ENCODE assay signal across 8 cellular contexts in the genomic region with DNA sequence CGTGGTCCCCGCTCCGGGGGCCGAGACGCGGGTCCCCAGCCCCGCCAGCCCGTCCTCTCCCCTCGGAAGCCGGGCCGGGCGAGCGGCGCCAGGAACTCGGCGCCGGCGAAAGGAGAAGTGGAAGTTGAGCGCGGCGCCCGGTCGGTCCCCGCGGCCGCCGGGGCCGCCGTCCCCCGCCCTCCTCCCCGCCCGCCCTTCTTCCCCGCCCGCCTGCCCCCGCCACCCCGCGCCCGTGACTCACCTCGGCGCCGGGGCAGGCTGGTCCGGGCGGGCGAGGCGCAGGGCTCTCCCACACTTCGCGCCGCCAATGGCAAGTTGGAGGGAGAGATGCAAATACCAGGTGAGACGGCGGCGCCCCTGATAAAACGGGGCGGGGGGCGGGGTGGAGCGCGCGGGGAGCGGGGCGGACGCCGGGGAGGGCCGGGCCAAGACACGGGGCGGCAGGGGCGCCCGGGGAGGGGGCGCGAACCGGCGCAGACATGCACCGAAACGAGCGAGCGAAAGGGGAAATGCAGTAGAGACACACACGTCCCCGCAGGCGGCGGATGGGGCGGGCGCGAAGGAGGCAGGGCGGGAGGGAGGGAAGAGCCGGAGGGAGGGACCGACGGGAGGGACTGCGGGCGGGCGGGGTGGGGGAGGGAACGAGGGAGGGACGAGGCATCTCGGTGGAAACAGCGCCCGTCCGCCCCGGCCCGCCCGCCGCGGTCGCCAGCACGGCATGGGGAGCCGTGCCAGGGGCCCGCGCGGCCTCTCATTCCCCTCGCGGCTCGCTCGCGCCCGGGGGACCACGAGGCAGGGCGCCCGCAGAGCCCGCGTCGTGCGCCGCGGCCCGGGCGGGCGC. TPM values are rescaled to one million over a fixed set of nuclear protein-coding genes. Genes with fewer than 3 reads are reported as not detected.
DNase-seq lines count a peak whose midpoint lies in the region; ATAC-seq and TF ChIP-seq lines count a peak whose summit lies in the region.

Gene ELF4 (minus strand): TSS at position 119 of the 841 bp plus-strand sequence. CDS start 29,167 bp downstream, outside the sequence.

- ATAC-seq in GM23338 (peak; percentile 7; the same call in 2 of the 3 replicates), GM21528 (IDR thresholded peaks at IDR 0.05; ENCODE audit: low FRiP score, unreplicated experiment) (no peak)

- H3K9me3 ChIP-seq in mesodermal cell (ENCODE audit: control insufficient read depth, low read length): no peaks in the 10 kb centered on the region
- no peaks in the 10 kb centered on the region for H3K9me3 ChIP-seq in suprapubic skin

- H3K79me2 ChIP-seq in GM23338 (replicated peaks; ENCODE audit: insufficient read depth): no peaks in the 10 kb centered on the region

- H3K27me3 ChIP-seq in GM23338 (ENCODE audit: insufficient read depth) (peaks cover 51% of the 10 kb centered on the region), suprapubic skin (no peaks in the 10 kb centered on the region)

- H3K4me1 ChIP-seq in GM23338 (ENCODE audit: insufficient read depth): no peaks in the 10 kb centered on the region
- H3K4me1 ChIP-seq in mesodermal cell (ENCODE audit: control insufficient read depth, insufficient read depth, low read length, poor library complexity, severe bottlenecking): peaks cover 3% of the 10 kb centered on the region
- peaks cover 34% of the 10 kb centered on the region for H3K4me1 ChIP-seq in suprapubic skin

- TF ChIP-seq CTCF in GM23338 (conservative IDR thresholded peaks at IDR 0.05; ENCODE audit: low read depth in 2 of 2) (no peak), suprapubic skin (IDR thresholded peaks at IDR 0.05) (no peak)

- CTCF ChIA-PET in activated CD4-positive, alpha-beta T cell treated with anti-CD3 and anti-CD28 coated beads, Interleukin-2, amount 10 ng/mL, durations not matched to agents 7 days and 5 days (lab: Charles Lee): interaction anchor here (1.6 kb wide), 1 partner anchor 15 kb away, joined by 4 read pairs; no protein-coding TSS in a partner anchor

- H3K36me3 ChIP-seq in GM23338 (ENCODE audit: insufficient read depth) (no peaks in the 10 kb centered on the region), mesodermal cell (ENCODE audit: control insufficient read depth, insufficient read depth, low read length) (no peaks in the 10 kb centered on the region), suprapubic skin (no peaks in the 10 kb centered on the region)

- H3K9me2 ChIP-seq in GM23338 (ENCODE audit: insufficient read depth): no peaks in the 10 kb centered on the region

- TF ChIP-seq POLR2A in suprapubic skin (IDR thresholded peaks at IDR 0.05): no peak

- 2% methylated on average over 21 of the region's 123 CpGs; no CpG with 5 or more reads in 1 of the 2 experiments for WGBS in mesodermal cell (ENCODE audit: insufficient coverage in 2 of 2), 2 experiments
- WGBS in suprapubic skin: 63% methylated on average over 16 of the region's 123 CpGs

- peaks cover 14% of the 10 kb centered on the region; the same call in 2 of the 3 replicates for H3K4me1 Mint-ChIP-seq in GM23338
- peaks cover 46% of the 10 kb centered on the region for H3K4me1 Mint-ChIP-seq in activated CD4-positive, alpha-beta T cell treated with anti-CD3 and anti-CD28 coated beads, Interleukin-2, amount 10 ng/mL, durations not matched to agents 7 days and 5 days

- H3K4me3 ChIP-seq in GM23338: peak within 1 kb of the TSS; percentile 54
- peak within 1 kb of the TSS; percentile 48 for H3K4me3 ChIP-seq in mesodermal cell (ENCODE audit: extremely low read depth, insufficient read depth, low read length, poor library complexity, severe bottlenecking)
- peak within 1 kb of the TSS; percentile 66 for H3K4me3 ChIP-seq in suprapubic skin

- POLR2A ChIA-PET in activated CD4-positive, alpha-beta T cell treated with anti-CD3 and anti-CD28 coated beads, Interleukin-2, amount 10 ng/mL, durations not matched to agents 7 days and 5 days (lab: Charles Lee): no interaction called here

- peak within 1 kb of the TSS; percentile 79 for H3K4me2 ChIP-seq in GM23338

- H3K4me3 Mint-ChIP-seq in GM23338: peak within 1 kb of the TSS; percentile 61
- peak within 1 kb of the TSS; percentile 91 for H3K4me3 Mint-ChIP-seq in activated CD4-positive, alpha-beta T cell treated with anti-CD3 and anti-CD28 coated beads, Interleukin-2, amount 10 ng/mL, durations not matched to agents 7 days and 5 days

- no peaks in the 10 kb centered on the region for H3K9me3 Mint-ChIP-seq in GM23338
- H3K9me3 Mint-ChIP-seq in activated CD4-positive, alpha-beta T cell treated with anti-CD3 and anti-CD28 coated beads, Interleukin-2, amount 10 ng/mL, durations not matched to agents 7 days and 5 days: no peaks in the 10 kb centered on the region

- no peak within 1 kb of the TSS for H3K27ac Mint-ChIP-seq in GM23338
- H3K27ac Mint-ChIP-seq in activated CD4-positive, alpha-beta T cell treated with anti-CD3 and anti-CD28 coated beads, Interleukin-2, amount 10 ng/mL, durations not matched to agents 7 days and 5 days: peak within 1 kb of the TSS; percentile 88

- no peaks in the 10 kb centered on the region for H4K20me1 ChIP-seq in GM23338 (replicated peaks; ENCODE audit: insufficient read depth)

- H3K27me3 Mint-ChIP-seq in GM23338 (ENCODE audit: insufficient read depth, low read depth, poor library complexity): peaks cover 35% of the 10 kb centered on the region
- no peaks in the 10 kb centered on the region for H3K27me3 Mint-ChIP-seq in activated CD4-positive, alpha-beta T cell treated with anti-CD3 and anti-CD28 coated beads, Interleukin-2, amount 10 ng/mL, durations not matched to agents 7 days and 5 days

- TF ChIP-seq EP300 in suprapubic skin (IDR thresholded peaks at IDR 0.05): no peak

- peak within 1 kb of the TSS; percentile 52; the same call in 1 of the 2 replicates for H2AFZ ChIP-seq in GM23338

- no peak within 1 kb of the TSS for H3K27ac ChIP-seq in GM23338 (ENCODE audit: low read depth)
- no peak within 1 kb of the TSS for H3K27ac ChIP-seq in mesodermal cell (ENCODE audit: low read depth, low read length, severe bottlenecking)
- peak within 1 kb of the TSS; percentile 95 for H3K27ac ChIP-seq in suprapubic skin

- no peaks in the 10 kb centered on the region for H3F3A ChIP-seq in GM23338 (replicated peaks; ENCODE audit: low read depth)

- DNase-seq in ELF-1 (ENCODE audit: low read depth, low spot score) (peak; percentile 8), GM23338 (ENCODE audit: low spot score) (peak; percentile 44), NCI-H1930 (lab: John Stamatoyannopoulos, UW) (peak; percentile 9 to 26), suprapubic skin (ENCODE audit: low spot score in 2 of 2) (no peak)
- peak; percentile 50 for DNase-seq in activated CD4-positive, alpha-beta T cell treated with anti-CD3 and anti-CD28 coated beads, Interleukin-2, amount 10 ng/mL, durations not matched to agents 7 days and 5 days
- DNase-seq in effector CD8-positive, alpha-beta T cell (lab: John Stamatoyannopoulos, UW): peak; percentile 50

- H3K36me3 Mint-ChIP-seq in GM23338 (ENCODE audit: low read depth): no peaks in the 10 kb centered on the region
- H3K36me3 Mint-ChIP-seq in activated CD4-positive, alpha-beta T cell treated with anti-CD3 and anti-CD28 coated beads, Interleukin-2, amount 10 ng/mL, durations not matched to agents 7 days and 5 days (ENCODE audit: low read depth): peaks cover 7% of the 10 kb centered on the region

TF ChIP-seq in GM23338, 12 proteins besides CTCF, POLR2A, EP300 and RAD21:
- TF ChIP-seq ETS1 (IDR thresholded peaks at IDR 0.05) (no peak), JUNB (IDR thresholded peaks at IDR 0.05; ENCODE audit: unreplicated experiment) (no peak), ZNF331 (CRISPR knock-in tag; IDR thresholded peaks at IDR 0.05; ENCODE audit: low read depth) (no peak)

RNA-seq across cellular contexts. Expression of gene ELF4, which starts in this region (rescaled TPM):
- total RNA-seq in GM23338 (2014; rRNA removed; shearing (Covaris generic)): 1.6 and 1.8 TPM in 2 replicates
- 0.42 and 0.50 TPM in 2 replicates for polyA plus RNA-seq in GM23338 (2016; fragmentation: Nextera tagmentation; extraction: Ambion mirVana)
- total RNA-seq in activated CD4-positive, alpha-beta T cell treated with anti-CD3 and anti-CD28 coated beads, Interleukin-2, amount 10 ng/mL, durations not matched to agents 7 days and 5 days: 10 to 100 TPM; 46.0 to 49.5 TPM
- 13.0 TPM for polyA plus RNA-seq in mesodermal cell (2013, experiment 1 of 2)
- polyA plus RNA-seq in mesodermal cell (2013, experiment 2 of 2): 10.7 TPM
- 10 to 100 TPM; 17.3 to 26.3 (median 21.6) TPM for total RNA-seq in suprapubic skin

Comparison
In these comparisons a context has a peak if more than half of its experiments do, and no peak if none do; other contexts are left out.
1. DNase-seq: peak in ELF-1 (single experiment), GM23338 (single experiment), NCI-H1930 (2 of 2), activated CD4-positive, alpha-beta T cell treated with anti-CD3 and anti-CD28 coated beads, Interleukin-2, amount 10 ng/mL, durations not matched to agents 7 days and 5 days (single experiment) and effector CD8-positive, alpha-beta T cell (single experiment); none in suprapubic skin (0 of 2).
2. Peak in every context shown above with its lines, with median percentiles within 50 percentile points of each other: H3K4me3 ChIP-seq.